ENCODE assay signal across 9 cellular contexts in genomic region chr9:72315510-72316287, GRCh38. TPM values are rescaled to one million over a fixed set of nuclear protein-coding genes. Genes with fewer than 3 reads are reported as not detected.
DNase-seq lines count a peak whose midpoint lies in the region; ATAC-seq and TF ChIP-seq lines count a peak whose summit lies in the region.
"Had no signal": no experiment of that assay in that cellular context is flagged by ENCODE, and none has a peak within 500 bp of the region (broad histone marks: within the 10 kb centered on the region; RNA-seq: fewer than 3 reads in every experiment).

No MANE protein-coding gene starts in this region.

- H3K4me3 ChIP-seq in AG09309 (ENCODE audit: control insufficient read depth, low read depth, low read length) (no peak overlapping the region), LNCaP clone FGC (ENCODE audit: low read depth, low read length) (peak overlapping the region; percentile 10; the same call in 1 of the 2 replicates), upper lobe of right lung (peak overlapping the region; percentile 14), BE2C (ENCODE audit: low read depth, low read length) (no peak overlapping the region)
- H3K4me3 ChIP-seq: GM12878 had no signal

- H3K4me1 ChIP-seq in upper lobe of right lung (peaks cover 26% of the 10 kb centered on the region), BE2C (no peaks in the 10 kb centered on the region)

- H3K36me3 Mint-ChIP-seq in MCF 10A (ENCODE audit: insufficient read depth, unreplicated experiment): no peaks in the 10 kb centered on the region
- no peaks in the 10 kb centered on the region for H3K36me3 Mint-ChIP-seq in activated CD4-positive, alpha-beta T cell treated with anti-CD3 and anti-CD28 coated beads, Interleukin-2, amount 10 ng/mL, durations not matched to agents 7 days and 5 days (ENCODE audit: low read depth)

- intact Hi-C loops in MCF 10A (cut with micrococcal nuclease) (no loop called here), upper lobe of right lung (cut with DNase I) (no loop called here)

- H3K9me3 Mint-ChIP-seq in MCF 10A (ENCODE audit: unreplicated experiment): no peaks in the 10 kb centered on the region
- no peaks in the 10 kb centered on the region for H3K9me3 Mint-ChIP-seq in activated CD4-positive, alpha-beta T cell treated with anti-CD3 and anti-CD28 coated beads, Interleukin-2, amount 10 ng/mL, durations not matched to agents 7 days and 5 days

- H3K27ac ChIP-seq in upper lobe of right lung: peak overlapping the region; percentile 85

- TF ChIP-seq CTCF in AG09309 (IDR thresholded peaks at IDR 0.05; ENCODE audit: control insufficient read depth, insufficient read depth, low read depth, low read length, missing control alignments): no peak
- no peak for TF ChIP-seq CTCF in LNCaP clone FGC (IDR thresholded peaks at IDR 0.05; ENCODE audit: control insufficient read depth, extremely low read depth, insufficient read depth)
- TF ChIP-seq CTCF in MCF 10A (IDR thresholded peaks at IDR 0.05; ENCODE audit: unreplicated experiment): no peak
- TF ChIP-seq CTCF in upper lobe of right lung (IDR thresholded peaks at IDR 0.05): no peak
- TF ChIP-seq CTCF in BE2C (IDR thresholded peaks at IDR 0.05; ENCODE audit: low read depth, low read length): no peak

- H3K9me3 ChIP-seq in upper lobe of right lung: no peaks in the 10 kb centered on the region
- no peaks in the 10 kb centered on the region for H3K9me3 ChIP-seq in BE2C

- ATAC-seq in left lobe of liver: peak; percentile 74
- peak; percentile 95 for ATAC-seq in upper lobe of right lung
- no peak for ATAC-seq in HG03159 (IDR thresholded peaks at IDR 0.05; ENCODE audit: unreplicated experiment)
- ATAC-seq: GM12878 had no signal

- no peaks in the 10 kb centered on the region for H3K36me3 ChIP-seq in upper lobe of right lung
- no peaks in the 10 kb centered on the region for H3K36me3 ChIP-seq in BE2C

- POLR2A ChIA-PET in MCF 10A (lab: Yijun Ruan, JAX): interaction anchor here (0.7 to 2.9 kb wide), 7 partner anchors 9 to 513 kb away, joined by 3 to 11 read pairs (median 4); partner anchors contain the start of gene ZFAND5
- POLR2A ChIA-PET in activated CD4-positive, alpha-beta T cell treated with anti-CD3 and anti-CD28 coated beads, Interleukin-2, amount 10 ng/mL, durations not matched to agents 7 days and 5 days (lab: Charles Lee): no interaction called here

- no peaks in the 10 kb centered on the region for H3K27me3 ChIP-seq in upper lobe of right lung
- H3K27me3 ChIP-seq in BE2C: no peaks in the 10 kb centered on the region

- peaks cover 20% of the 10 kb centered on the region for H3K4me1 Mint-ChIP-seq in MCF 10A (ENCODE audit: insufficient read depth, unreplicated experiment)
- no peaks in the 10 kb centered on the region for H3K4me1 Mint-ChIP-seq in activated CD4-positive, alpha-beta T cell treated with anti-CD3 and anti-CD28 coated beads, Interleukin-2, amount 10 ng/mL, durations not matched to agents 7 days and 5 days

- BruUV-seq in MCF 10A (replicated peaks; lab: Mats Ljungman, UMichigan): no TSS peak

- H3K4me3 Mint-ChIP-seq in MCF 10A (ENCODE audit: unreplicated experiment): no peak overlapping the region
- H3K4me3 Mint-ChIP-seq in activated CD4-positive, alpha-beta T cell treated with anti-CD3 and anti-CD28 coated beads, Interleukin-2, amount 10 ng/mL, durations not matched to agents 7 days and 5 days: no peak overlapping the region

- CTCF ChIA-PET in MCF 10A (lab: Yijun Ruan, JAX): interaction anchor here (0.6 to 2.1 kb wide), 18 partner anchors 10 to 1837 kb away, joined by 3 to 12 read pairs (median 4); no protein-coding TSS in a partner anchor
- CTCF ChIA-PET in activated CD4-positive, alpha-beta T cell treated with anti-CD3 and anti-CD28 coated beads, Interleukin-2, amount 10 ng/mL, durations not matched to agents 7 days and 5 days (lab: Charles Lee): interaction anchor here (1.0 to 1.4 kb wide), 2 partner anchors 14 to 32 kb away, joined by 3 to 4 read pairs; no protein-coding TSS in a partner anchor

- H3K27ac Mint-ChIP-seq in MCF 10A (ENCODE audit: low read depth, unreplicated experiment): peak overlapping the region; percentile 91
- H3K27ac Mint-ChIP-seq in activated CD4-positive, alpha-beta T cell treated with anti-CD3 and anti-CD28 coated beads, Interleukin-2, amount 10 ng/mL, durations not matched to agents 7 days and 5 days: no peak overlapping the region

- DNase-seq in AG09309 (ENCODE audit: low read depth) (peak; percentile 82), LNCaP clone FGC (ENCODE audit: low read depth) (peak; percentile 73), MCF 10A (ENCODE audit: unreplicated experiment) (peak; percentile 64), left lobe of liver (ENCODE audit: low spot score) (no peak), upper lobe of right lung (peak; percentile 67), BE2C (no peak)
- no peak for DNase-seq in activated CD4-positive, alpha-beta T cell treated with anti-CD3 and anti-CD28 coated beads, Interleukin-2, amount 10 ng/mL, durations not matched to agents 7 days and 5 days

- no peaks in the 10 kb centered on the region for H3K27me3 Mint-ChIP-seq in MCF 10A (ENCODE audit: insufficient read depth, unreplicated experiment)
- no peaks in the 10 kb centered on the region for H3K27me3 Mint-ChIP-seq in activated CD4-positive, alpha-beta T cell treated with anti-CD3 and anti-CD28 coated beads, Interleukin-2, amount 10 ng/mL, durations not matched to agents 7 days and 5 days

RNA-seq across cellular contexts. Expression of gene ZFAND5, which starts 49.3 kb away (rescaled TPM):
- total RNA-seq in MCF 10A (2022): 91.7 and 107 TPM in 2 replicates
- 83.9 TPM for total RNA-seq in left lobe of liver
- total RNA-seq in upper lobe of right lung: 204 TPM
- polyA plus RNA-seq in BE2C (2012; ENCODE audit: insufficient read depth, insufficient read length, low read depth): 50.6 TPM
- total RNA-seq in activated CD4-positive, alpha-beta T cell treated with anti-CD3 and anti-CD28 coated beads, Interleukin-2, amount 10 ng/mL, durations not matched to agents 7 days and 5 days: 10 to 100 TPM; 59.8 to 80.2 TPM

Comparison
In these comparisons a context has a peak if more than half of its experiments do, and no peak if none do; other contexts are left out.
1. DNase-seq: peak in AG09309 (single experiment), LNCaP clone FGC (single experiment), MCF 10A (single experiment) and upper lobe of right lung (single experiment); none in left lobe of liver (single experiment), BE2C (single experiment) and activated CD4-positive, alpha-beta T cell treated with anti-CD3 and anti-CD28 coated beads, Interleukin-2, amount 10 ng/mL, durations not matched to agents 7 days and 5 days (single experiment).
2. H3K4me3 ChIP-seq: peak in LNCaP clone FGC (single experiment) and upper lobe of right lung (single experiment); none in AG09309 (single experiment) and BE2C (single experiment).